Comparison of ENCODE assay signal across 18 cellular contexts in the genomic region with DNA sequence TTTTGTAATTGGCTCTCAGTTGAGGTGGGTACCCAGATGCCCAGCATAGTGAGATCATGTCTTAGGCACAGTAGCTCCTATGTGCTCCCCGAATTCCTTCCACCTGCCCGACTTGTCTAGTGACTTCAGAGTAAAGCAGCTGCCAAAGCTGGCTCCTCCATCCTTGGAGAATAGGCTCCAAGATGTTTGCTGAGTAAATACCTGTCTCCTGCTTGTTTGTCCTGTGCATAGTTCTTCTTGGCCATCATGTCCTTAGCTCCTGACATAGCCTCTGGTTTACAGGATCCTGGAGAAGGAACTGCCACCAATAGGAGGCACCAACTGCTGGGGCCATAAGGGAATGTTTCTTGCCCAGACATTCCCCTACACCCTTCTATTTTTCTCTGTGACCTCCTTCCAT. TPM values are rescaled to one million over a fixed set of nuclear protein-coding genes. Genes with fewer than 3 reads are reported as not detected.
"Had no signal": no experiment of that assay in that cellular context is flagged by ENCODE, and none has a peak within 500 bp of the region (broad histone marks: within the 10 kb centered on the region; RNA-seq: fewer than 3 reads in every experiment).

No MANE protein-coding gene starts in this region.

- H3K36me3 ChIP-seq: esophagus squamous epithelium, heart left ventricle, right lobe of liver had no signal

- ATAC-seq: heart left ventricle; left colon; natural killer cell treated with Interleukin-12 subunit alpha and Interleukin-12 subunit beta and Interleukin-15 and Interleukin-18, amount 100 ng/mL, for 72 hours; psoas muscle; right lobe of liver had no signal

- H3K4me1 Mint-ChIP-seq: activated naive CD8-positive, alpha-beta T cell treated with anti-CD3 and anti-CD28 coated beads, Interleukin-2, amount 10 ng/mL, durations not matched to agents 7 days and 5 days had no signal

- H3K4me3 ChIP-seq: dorsolateral prefrontal cortex, esophagus squamous epithelium, heart left ventricle, psoas muscle, right lobe of liver had no signal

- H3K36me3 Mint-ChIP-seq: activated CD4-positive, alpha-beta memory T cell treated with anti-CD3 and anti-CD28 coated beads for 36 hours; activated naive CD8-positive, alpha-beta T cell treated with anti-CD3 and anti-CD28 coated beads, Interleukin-2, amount 10 ng/mL, durations not matched to agents 7 days and 5 days; natural killer cell treated with Interleukin-12 subunit alpha and Interleukin-12 subunit beta and Interleukin-15 and Interleukin-18, amount 100 ng/mL, for 72 hours had no signal

- H3K9me3 ChIP-seq: esophagus squamous epithelium, heart left ventricle, psoas muscle, right lobe of liver had no signal

- H3K27ac Mint-ChIP-seq: activated CD4-positive, alpha-beta memory T cell treated with anti-CD3 and anti-CD28 coated beads for 36 hours; activated naive CD8-positive, alpha-beta T cell treated with anti-CD3 and anti-CD28 coated beads, Interleukin-2, amount 10 ng/mL, durations not matched to agents 7 days and 5 days; natural killer cell treated with Interleukin-12 subunit alpha and Interleukin-12 subunit beta and Interleukin-15 and Interleukin-18, amount 100 ng/mL, for 72 hours had no signal

- DNase-seq: activated CD4-positive, alpha-beta memory T cell treated with anti-CD3 and anti-CD28 coated beads for 36 hours; activated naive CD8-positive, alpha-beta T cell treated with anti-CD3 and anti-CD28 coated beads, Interleukin-2, amount 10 ng/mL, durations not matched to agents 7 days and 5 days; activated T-cell treated with anti-CD3 and anti-CD28 coated beads, Interleukin-2, amount 50 U/mL, for 48 hours; anterior cingulate cortex; dorsolateral prefrontal cortex; esophagus squamous epithelium; heart left ventricle; left colon; occipital lobe; psoas muscle; right lobe of liver; stimulated activated CD4-positive, alpha-beta T cell treated with anti-CD3 and anti-CD28 coated beads, Interleukin-12 subunit alpha, Interleukin-12 subunit beta, amount 100 ng/mL, for 4 hours; stimulated activated naive CD4-positive, alpha-beta T cell treated with Interleukin-2 at 50 U/mL for 16 hours; T-helper 9 cell had no signal

- H3K9me3 Mint-ChIP-seq: activated CD4-positive, alpha-beta memory T cell treated with anti-CD3 and anti-CD28 coated beads for 36 hours; activated naive CD8-positive, alpha-beta T cell treated with anti-CD3 and anti-CD28 coated beads, Interleukin-2, amount 10 ng/mL, durations not matched to agents 7 days and 5 days; natural killer cell treated with Interleukin-12 subunit alpha and Interleukin-12 subunit beta and Interleukin-15 and Interleukin-18, amount 100 ng/mL, for 72 hours had no signal

- H3K4me3 Mint-ChIP-seq: activated CD4-positive, alpha-beta memory T cell treated with anti-CD3 and anti-CD28 coated beads for 36 hours; activated naive CD8-positive, alpha-beta T cell treated with anti-CD3 and anti-CD28 coated beads, Interleukin-2, amount 10 ng/mL, durations not matched to agents 7 days and 5 days; natural killer cell treated with Interleukin-12 subunit alpha and Interleukin-12 subunit beta and Interleukin-15 and Interleukin-18, amount 100 ng/mL, for 72 hours had no signal

- H3K27ac ChIP-seq: esophagus squamous epithelium, heart left ventricle, psoas muscle, right lobe of liver had no signal

- H3K4me1 ChIP-seq: esophagus squamous epithelium, heart left ventricle, psoas muscle had no signal

- H3K27me3 ChIP-seq: right lobe of liver had no signal

RNA-seq across cellular contexts. Expression of a gene that starts 52.6 kb away (rescaled TPM):
- total RNA-seq: activated CD4-positive, alpha-beta memory T cell treated with anti-CD3 and anti-CD28 coated beads for 36 hours; activated naive CD8-positive, alpha-beta T cell treated with anti-CD3 and anti-CD28 coated beads, Interleukin-2, amount 10 ng/mL, durations not matched to agents 7 days and 5 days; chondrocyte; esophagus squamous epithelium; left colon; natural killer cell treated with Interleukin-12 subunit alpha and Interleukin-12 subunit beta and Interleukin-15 and Interleukin-18, amount 100 ng/mL, for 72 hours; occipital lobe; psoas muscle; right lobe of liver; temporal lobe; urinary bladder had no signal
- polyA plus RNA-seq: psoas muscle, urinary bladder had no signal
